ENCODE assay signal across 25 cellular contexts in the genomic region with DNA sequence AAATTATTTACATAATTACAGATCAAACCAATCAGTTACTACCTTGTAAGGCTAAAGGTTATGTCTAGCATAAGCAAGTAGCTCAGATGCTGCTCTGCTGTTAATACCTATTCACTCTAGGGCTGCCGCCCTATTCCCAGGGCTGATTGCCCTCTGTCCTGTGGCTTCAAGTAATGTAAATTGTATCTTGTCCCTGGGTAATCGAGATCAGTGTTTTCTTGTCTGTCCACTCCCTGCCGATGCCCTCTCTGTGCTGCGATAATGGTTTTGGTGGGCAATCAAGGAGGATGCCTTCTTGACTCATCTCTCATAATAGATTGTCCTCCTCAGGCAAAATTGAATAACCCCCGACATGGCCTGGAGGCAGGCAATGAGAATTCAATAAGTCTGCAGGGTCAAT.
"Had no signal": no experiment of that assay in that cellular context is flagged by ENCODE, and none has a peak within 500 bp of the region (broad histone marks: within the 10 kb centered on the region; RNA-seq: fewer than 3 reads in every experiment).

No MANE protein-coding gene starts in this region.

- H3K4me1 Mint-ChIP-seq: naive B cell; stimulated activated effector memory CD8-positive, alpha-beta T cell treated with anti-CD3 and anti-CD28 coated beads, Interleukin-12 subunit alpha, Interleukin-12 subunit beta, amount 100 ng/mL, for 72 hours had no signal

- H3K9me3 Mint-ChIP-seq: naive B cell had no signal

- H3K36me3 Mint-ChIP-seq: naive B cell; natural killer cell treated with Interleukin-12 subunit alpha and Interleukin-12 subunit beta and Interleukin-15 and Interleukin-18, amount 100 ng/mL, for 72 hours; stimulated activated effector memory CD8-positive, alpha-beta T cell treated with anti-CD3 and anti-CD28 coated beads, Interleukin-12 subunit alpha, Interleukin-12 subunit beta, amount 100 ng/mL, for 72 hours had no signal

- H3K27ac Mint-ChIP-seq: naive B cell; natural killer cell treated with Interleukin-12 subunit alpha and Interleukin-12 subunit beta and Interleukin-15 and Interleukin-18, amount 100 ng/mL, for 72 hours; stimulated activated effector memory CD8-positive, alpha-beta T cell treated with anti-CD3 and anti-CD28 coated beads, Interleukin-12 subunit alpha, Interleukin-12 subunit beta, amount 100 ng/mL, for 72 hours; stimulated activated naive CD8-positive, alpha-beta T cell treated with anti-CD3 and anti-CD28 coated beads, Interleukin-15, Interleukin-2, amounts not matched to agents 100 ng/mL and 50 ng/mL, for 24 hours had no signal

- H3K27me3 ChIP-seq: left lung, ovary, spleen, suprapubic skin, tibial nerve, upper lobe of left lung, vagina had no signal

- H3K4me3 Mint-ChIP-seq: naive B cell; natural killer cell treated with Interleukin-12 subunit alpha and Interleukin-12 subunit beta and Interleukin-15 and Interleukin-18, amount 100 ng/mL, for 72 hours; stimulated activated effector memory CD8-positive, alpha-beta T cell treated with anti-CD3 and anti-CD28 coated beads, Interleukin-12 subunit alpha, Interleukin-12 subunit beta, amount 100 ng/mL, for 72 hours; stimulated activated naive CD8-positive, alpha-beta T cell treated with anti-CD3 and anti-CD28 coated beads, Interleukin-15, Interleukin-2, amounts not matched to agents 100 ng/mL and 50 ng/mL, for 24 hours had no signal

- H3K27ac ChIP-seq: left lung, lower lobe of right lung, ovary, prostate gland, spleen, suprapubic skin, tibial nerve, upper lobe of left lung, vagina had no signal

- H3K36me3 ChIP-seq: left lung, lower lobe of right lung, ovary, prostate gland, spleen, suprapubic skin, tibial nerve, upper lobe of left lung, vagina had no signal

- H3K27me3 Mint-ChIP-seq: naive B cell; natural killer cell treated with Interleukin-12 subunit alpha and Interleukin-12 subunit beta and Interleukin-15 and Interleukin-18, amount 100 ng/mL, for 72 hours; stimulated activated naive CD8-positive, alpha-beta T cell treated with anti-CD3 and anti-CD28 coated beads, Interleukin-15, Interleukin-2, amounts not matched to agents 100 ng/mL and 50 ng/mL, for 24 hours had no signal

- H3K4me3 ChIP-seq: left lung, lower lobe of right lung, ovary, prostate gland, spleen, suprapubic skin, tibial nerve, upper lobe of left lung, vagina had no signal

- H3K9me3 ChIP-seq: left lung, lower lobe of right lung, ovary, prostate gland, spleen, suprapubic skin, tibial nerve, upper lobe of left lung, vagina had no signal

- H3K4me1 ChIP-seq: left lung, lower lobe of right lung, prostate gland, spleen, suprapubic skin, tibial nerve, upper lobe of left lung, vagina had no signal

- DNase-seq: head of caudate nucleus; hippocampal formation; kidney; left colon; left lung; lower lobe of right lung; mammary epithelial cell; mesenchymal stem cell; naive B cell; nucleus accumbens; ovary; retina; right cardiac atrium; small intestine; spleen; stimulated activated CD4-positive, alpha-beta T cell treated with anti-CD3 and anti-CD28 coated beads, Interleukin-4, amount 100 ng/mL, for 24 hours; stimulated activated naive CD4-positive, alpha-beta T cell; upper lobe of left lung had no signal
